In genomic region chr1:23341829-23342697, GRCh38 we compare ENCODE assay signal across 1 cellular context.
TF ChIP-seq lines count a peak whose summit lies in the region.

No MANE protein-coding gene starts in this region.

TF ChIP-seq in HEK293, 187 proteins besides CTCF, POLR2A, EP300 and RAD21 (continued from another document):
- TF ChIP-seq ZNF394 (tag by site-specific recombination; IDR thresholded peaks at IDR 0.05; ENCODE audit: borderline replicate concordance) (no peak), PRDM1 (tag by site-specific recombination; IDR thresholded peaks at IDR 0.05) (0 out of 2 replicates have a peak, but pooled peaks have one; percentile 45), FEZF1 (tag by site-specific recombination; IDR thresholded peaks at IDR 0.05) (no peak), ZNF571 (tag by site-specific recombination; IDR thresholded peaks at IDR 0.05) (no peak), ZNF366 (tag by site-specific recombination; conservative IDR thresholded peaks at IDR 0.05) (0 out of 2 replicates have a peak, but pooled peaks have one; percentile 22), ZNF423 (tag by site-specific recombination; IDR thresholded peaks at IDR 0.05) (no peak), SP2 (tag by site-specific recombination; IDR thresholded peaks at IDR 0.05) (no peak), ZNF248 (tag by site-specific recombination; IDR thresholded peaks at IDR 0.05) (no peak), ZEB2 (tag by site-specific recombination; IDR thresholded peaks at IDR 0.05) (peak; percentile 24; the same call in 1 of the 2 replicates), ZXDB (tag by site-specific recombination; IDR thresholded peaks at IDR 0.05) (0 out of 2 replicates have a peak, but pooled peaks have one; percentile 15), INSM2 (tag by site-specific recombination; IDR thresholded peaks at IDR 0.05) (no peak), ZNF2 (tag by site-specific recombination; IDR thresholded peaks at IDR 0.05) (no peak), TSHZ1 (tag by site-specific recombination; IDR thresholded peaks at IDR 0.05; ENCODE audit: borderline replicate concordance) (no peak), ZNF174 (tag by site-specific recombination; IDR thresholded peaks at IDR 0.05) (no peak), ZNF211 (tag by site-specific recombination; IDR thresholded peaks at IDR 0.05; ENCODE audit: low read depth) (no peak), ZBTB10 (tag by site-specific recombination; IDR thresholded peaks at IDR 0.05) (no peak), ZNF768 (tag by site-specific recombination; IDR thresholded peaks at IDR 0.05) (no peak), GLIS2 (tag by site-specific recombination; IDR thresholded peaks at IDR 0.05) (no peak), ZNF654 (tag by site-specific recombination; IDR thresholded peaks at IDR 0.05; ENCODE audit: low read depth) (no peak), ZNF664 (tag by site-specific recombination; IDR thresholded peaks at IDR 0.05) (no peak)
